Comparison of ENCODE assay signal across 10 cellular contexts in the genomic region with DNA sequence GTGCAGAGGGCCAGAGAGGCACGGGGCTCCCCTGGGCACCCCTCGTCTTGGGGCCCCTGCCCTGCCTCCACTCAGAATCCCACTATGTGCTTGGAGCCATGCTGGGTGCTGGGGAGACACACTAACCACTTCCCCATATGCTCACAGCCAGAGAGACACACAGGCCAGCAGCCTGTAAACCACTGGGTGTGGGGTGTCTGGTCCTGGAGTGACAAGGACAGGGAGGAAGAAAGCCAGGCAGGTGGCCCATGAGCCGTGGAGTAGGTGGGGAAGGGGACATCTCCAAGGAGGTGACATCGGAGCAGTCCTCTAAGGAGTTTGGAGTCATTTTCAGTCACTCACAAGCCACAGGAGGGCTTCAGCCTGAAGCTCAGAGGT. TPM values are rescaled to one million over a fixed set of nuclear protein-coding genes. Genes with fewer than 3 reads are reported as not detected.
A peak's percentile ranks its signal among the peaks of the same experiment; 100 is the strongest.
DNase-seq lines count a peak whose midpoint lies in the region; ATAC-seq and TF ChIP-seq lines count a peak whose summit lies in the region.
"Had no signal": no experiment of that assay in that cellular context is flagged by ENCODE, and none has a peak within 500 bp of the region (broad histone marks: within the 10 kb centered on the region; RNA-seq: fewer than 3 reads in every experiment).

No MANE protein-coding gene starts in this region.

- H3K27ac ChIP-seq in heart left ventricle = peak overlapping the region; percentile 78 to 96 (median 88)
- peak overlapping the region; percentile 78 to 96 (median 86) for H3K27ac ChIP-seq in esophagus squamous epithelium
- H3K27ac ChIP-seq in neutrophil = peak overlapping the region; percentile 73
- H3K27ac ChIP-seq in Karpas-422 (ENCODE audit: low read length) = no peak overlapping the region
- H3K27ac ChIP-seq in MM.1S (ENCODE audit: low read length) = no peak overlapping the region

- H3K4me1 ChIP-seq in heart left ventricle = peaks cover 7 to 52% (median 39%) of the 10 kb centered on the region in 12 donors
- H3K4me1 ChIP-seq in esophagus squamous epithelium = peaks cover 21 to 37% (median 26%) of the 10 kb centered on the region in 3 donors
- H3K4me1 ChIP-seq in neutrophil (ENCODE audit: control insufficient read depth in 1 of 2, insufficient read depth in 1 of 2, low read depth in 1 of 2, low read length in 1 of 2) = peaks cover 40 to 42% of the 10 kb centered on the region in 2 experiments
- no peaks in the 10 kb centered on the region for H3K4me1 ChIP-seq in Karpas-422 (ENCODE audit: low read length)
- no peaks in the 10 kb centered on the region for H3K4me1 ChIP-seq in MM.1S (ENCODE audit: low read length)

- DNase-seq in heart left ventricle (peak in 2 of 5 donors; percentile 29 to 54), Right ventricle myocardium inferior (ENCODE audit: missing footprints) (no peak), esophagus squamous epithelium (lab: John Stamatoyannopoulos, UW) (no peak), Karpas-422 (no peak), MM.1S (no peak)
- DNase-seq in stimulated activated CD4-positive, alpha-beta T cell treated with anti-CD3 and anti-CD28 coated beads, Interleukin-4, amount 100 ng/mL, for 24 hours = no peak
- no peak for DNase-seq in effector CD4-positive, alpha-beta T cell
- DNase-seq: NCI-H187 had no signal

- intact Hi-C loops in heart left ventricle (cut with DNase I) = loop anchor here in 1 of 10 donors (5.0 kb wide), 1 partner anchor 56 kb away; no protein-coding TSS in a partner anchor
- intact Hi-C loops in Right ventricle myocardium inferior (cut with DNase I) = no loop called here
- intact Hi-C loops in esophagus squamous epithelium (cut with DNase I) = no loop called here

- TF ChIP-seq POLR2A in heart left ventricle (IDR thresholded peaks at IDR 0.05) = no peak
- TF ChIP-seq POLR2A in esophagus squamous epithelium (IDR thresholded peaks at IDR 0.05) = no peak

- H3K4me2 ChIP-seq in Karpas-422 (ENCODE audit: low read depth, low read length, poor library complexity, severe bottlenecking) = no peak overlapping the region
- no peak overlapping the region for H3K4me2 ChIP-seq in MM.1S (ENCODE audit: low read depth, low read length)

- H3K36me3 ChIP-seq in heart left ventricle (no peaks in the 10 kb centered on the region), esophagus squamous epithelium (no peaks in the 10 kb centered on the region), neutrophil (no peaks in the 10 kb centered on the region), Karpas-422 (ENCODE audit: insufficient read depth, low read length) (no peaks in the 10 kb centered on the region), MM.1S (replicated peaks; ENCODE audit: insufficient read depth, low read length) (no peaks in the 10 kb centered on the region)

- no peak overlapping the region for H3K9ac ChIP-seq in Karpas-422 (ENCODE audit: low read length)
- no peak overlapping the region for H3K9ac ChIP-seq in MM.1S (ENCODE audit: low read length)

- no peaks in the 10 kb centered on the region for H3K79me2 ChIP-seq in Karpas-422 (ENCODE audit: low read length)
- H3K79me2 ChIP-seq in MM.1S (ENCODE audit: low read length) = no peaks in the 10 kb centered on the region

- H3K9me3 ChIP-seq in heart left ventricle (peaks cover 0 to 22% (median 3%) of the 10 kb centered on the region in 12 donors), esophagus squamous epithelium (peaks cover 0 to 24% (median 20%) of the 10 kb centered on the region in 3 donors), neutrophil (no peaks in the 10 kb centered on the region), Karpas-422 (ENCODE audit: low read length) (peaks cover 10% of the 10 kb centered on the region), MM.1S (replicated peaks; ENCODE audit: insufficient read depth, low read length) (no peaks in the 10 kb centered on the region)

- H3K9me2 ChIP-seq in Karpas-422 (replicated peaks; ENCODE audit: insufficient read depth, low read length) (no peaks in the 10 kb centered on the region), MM.1S (replicated peaks; ENCODE audit: insufficient read depth, low read length) (no peaks in the 10 kb centered on the region)

- ATAC-seq in heart left ventricle (peak in 1 of 4 donors; percentile 1), Right ventricle myocardium inferior (no peak)
- ATAC-seq: stimulated activated memory B cell treated with anti-CD40 and anti-IgM and Interleukin-4, amounts not matched to agents 10 μg/mL and 1 μg/mL and 100 μg/mL, for 72 hours had no signal

- H3K4me3 ChIP-seq in heart left ventricle = no peak overlapping the region
- peak overlapping the region in 2 of 4 donors; percentile 20 to 40 for H3K4me3 ChIP-seq in esophagus squamous epithelium
- no peak overlapping the region for H3K4me3 ChIP-seq in neutrophil (ENCODE audit: low read depth in 1 of 2, low read length in 1 of 2)
- H3K4me3 ChIP-seq in Karpas-422 (ENCODE audit: low read length) = no peak overlapping the region
- H3K4me3 ChIP-seq in MM.1S (ENCODE audit: low read length) = no peak overlapping the region

- WGBS in heart left ventricle, 4 donors = 50 to 60% (median 57%) methylated on average over 4 of the region's 4 CpGs
- WGBS in esophagus squamous epithelium, 2 donors = 17 to 83% methylated on average over 1 to 2 of the region's 4 CpGs

- H3K27me3 ChIP-seq in heart left ventricle (no peaks in the 10 kb centered on the region), esophagus squamous epithelium (peaks cover 0 to 11% (median 0%) of the 10 kb centered on the region in 4 donors), neutrophil (peaks cover 6% of the 10 kb centered on the region), Karpas-422 (ENCODE audit: low read length) (no peaks in the 10 kb centered on the region; the same call in 1 of the 2 replicates), MM.1S (replicated peaks; ENCODE audit: insufficient read depth, low read length) (no peaks in the 10 kb centered on the region)

- no peak for TF ChIP-seq CTCF in heart left ventricle (IDR thresholded peaks at IDR 0.05)
- no peak for TF ChIP-seq CTCF in esophagus squamous epithelium (IDR thresholded peaks at IDR 0.05)
- no peak for TF ChIP-seq CTCF in neutrophil (IDR thresholded peaks at IDR 0.05)
- no peak for TF ChIP-seq CTCF in MM.1S (IDR thresholded peaks at IDR 0.05; ENCODE audit: low read length)

- H3F3A ChIP-seq in MM.1S (ENCODE audit: insufficient read depth, low read length) = no peaks in the 10 kb centered on the region

- H4K20me1 ChIP-seq in Karpas-422 (ENCODE audit: insufficient read depth, low read depth, low read length) (no peaks in the 10 kb centered on the region), MM.1S (ENCODE audit: insufficient read depth, low read length) (no peaks in the 10 kb centered on the region)

- H2AFZ ChIP-seq in Karpas-422 (ENCODE audit: low read length) (no peak overlapping the region), MM.1S (ENCODE audit: low read length) (no peak overlapping the region)

RNA-seq across cellular contexts. Expression of gene CDKN1C, which starts 58.9 kb away (rescaled TPM):
- 10 to 100 TPM; 18.8 to 39.1 (median 33.4) TPM for total RNA-seq in heart left ventricle
- 10 to 100 TPM; 31.4 to 42.5 TPM for polyA plus RNA-seq in heart left ventricle
- 40.0 TPM for total RNA-seq in Right ventricle myocardium inferior
- 10 to 100 TPM in 2 of 4 donors, 1 to 10 TPM in 2; 4.1 to 54.6 (median 20.8) TPM for total RNA-seq in esophagus squamous epithelium
- total RNA-seq in Karpas-422 (2014; rRNA removed; shearing (Covaris generic); ENCODE audit: low replicate concordance) = not detected in 2 replicates

Comparison
In these comparisons a context has a peak if more than half of its experiments do, and no peak if none do; other contexts are left out.
1. H3K27ac ChIP-seq: peak in heart left ventricle (12 of 12), esophagus squamous epithelium (4 of 4) and neutrophil (single experiment); none in Karpas-422 (single experiment) and MM.1S (single experiment).